In genomic region chr20:50332491-50332980, GRCh38 we compare ENCODE assay signal across 17 cellular contexts.
"Had no signal": no experiment of that assay in that cellular context is flagged by ENCODE, and none has a peak within 500 bp of the region (broad histone marks: within the 10 kb centered on the region; RNA-seq: fewer than 3 reads in every experiment).

No MANE protein-coding gene starts in this region.

- H3K4me3 ChIP-seq: cardiac muscle cell, gastrocnemius medialis, thoracic aorta, uterus had no signal

- ATAC-seq: activated T-helper 17 cell treated with anti-CD3 and anti-CD28 coated beads, Interleukin-2, amount 50 U/mL, for 72 hours; gastrocnemius medialis; stimulated activated naive CD8-positive, alpha-beta T cell treated with anti-CD3 and anti-CD28 coated beads, Interleukin-15, Interleukin-2, amounts not matched to agents 100 U/mL and 50 U/mL, for 24 hours; T-helper 17 cell had no signal

- H3K36me3 ChIP-seq: cardiac muscle cell, gastrocnemius medialis, neutrophil, thoracic aorta, uterus had no signal

- H3K4me1 ChIP-seq: uterus had no signal

- H3K4me3 Mint-ChIP-seq: activated B cell treated with CpG ODN at 0.5 μM for 24 hours; activated CD4-positive, alpha-beta T cell treated with anti-CD3 and anti-CD28 coated beads, Interleukin-2, amount 10 ng/mL, durations not matched to agents 7 days and 5 days; activated naive CD4-positive, alpha-beta T cell treated with anti-CD3 and anti-CD28 coated beads for 36 hours; activated T-helper 17 cell treated with anti-CD3 and anti-CD28 coated beads, Interleukin-2, amount 50 U/mL, for 72 hours; T-helper 17 cell had no signal

- H3K9me3 Mint-ChIP-seq: activated B cell treated with CpG ODN at 0.5 μM for 24 hours; activated naive CD4-positive, alpha-beta T cell treated with anti-CD3 and anti-CD28 coated beads for 36 hours had no signal

- H3K27ac Mint-ChIP-seq: activated B cell treated with CpG ODN at 0.5 μM for 24 hours; activated CD4-positive, alpha-beta T cell treated with anti-CD3 and anti-CD28 coated beads, Interleukin-2, amount 10 ng/mL, durations not matched to agents 7 days and 5 days; activated naive CD4-positive, alpha-beta T cell treated with anti-CD3 and anti-CD28 coated beads for 36 hours; activated T-helper 17 cell treated with anti-CD3 and anti-CD28 coated beads, Interleukin-2, amount 50 U/mL, for 72 hours; T-helper 17 cell had no signal

- H3K27me3 ChIP-seq: cardiac muscle cell, gastrocnemius medialis, neutrophil, uterus had no signal

- H3K9me3 ChIP-seq: gastrocnemius medialis, neutrophil, thoracic aorta, uterus had no signal

- DNase-seq: activated B cell treated with CpG ODN at 0.5 μM for 24 hours; activated CD4-positive, alpha-beta T cell treated with anti-CD3 and anti-CD28 coated beads, Interleukin-2, amount 10 ng/mL, durations not matched to agents 7 days and 5 days; activated CD8-positive, alpha-beta memory T cell treated with anti-CD3 and anti-CD28 coated beads for 24 hours; activated naive CD4-positive, alpha-beta T cell treated with anti-CD3 and anti-CD28 coated beads for 36 hours; activated T-cell treated with anti-CD3 and anti-CD28 coated beads for 4 hours; gastrocnemius medialis; midbrain; right cardiac atrium; stimulated activated CD4-positive, alpha-beta T cell treated with anti-CD3 and anti-CD28 coated beads, Interleukin-4, amount 100 ng/mL, for 1 hour; stimulated activated CD8-positive, alpha-beta memory T cell treated with anti-CD3 and anti-CD28 coated beads, Interleukin-4, amount 100 ng/mL, for 48 hours; stimulated activated naive CD8-positive, alpha-beta T cell treated with anti-CD3 and anti-CD28 coated beads, Interleukin-15, Interleukin-2, amounts not matched to agents 100 U/mL and 50 U/mL, for 24 hours; T-helper 17 cell; uterus had no signal

- H3K27ac ChIP-seq: cardiac muscle cell, gastrocnemius medialis, neutrophil, thoracic aorta, uterus had no signal
